In the genomic region with DNA sequence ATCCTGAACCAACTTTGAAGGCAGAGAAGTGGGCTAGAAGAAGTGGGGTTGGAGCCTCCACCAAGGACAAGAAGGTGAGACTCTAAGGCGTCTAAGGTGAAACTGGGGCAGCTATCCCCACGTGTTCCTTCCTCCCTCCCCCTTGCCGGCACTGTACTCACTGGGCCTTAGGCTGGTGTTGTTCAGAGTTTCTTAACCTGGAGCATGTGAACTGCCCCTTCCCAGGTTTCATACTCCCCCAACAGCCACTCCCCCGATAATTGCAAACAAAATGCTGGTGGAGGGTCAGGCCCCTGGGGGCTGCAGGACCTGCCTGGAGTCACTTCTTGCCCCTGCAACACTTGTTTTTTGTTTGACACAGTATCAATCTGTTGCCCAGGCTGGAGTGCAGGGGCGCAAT, we compare ENCODE assay signal across 13 cellular contexts.
"Had no signal": no experiment of that assay in that cellular context is flagged by ENCODE, and none has a peak within 500 bp of the region (broad histone marks: within the 10 kb centered on the region; RNA-seq: fewer than 3 reads in every experiment).

No MANE protein-coding gene starts in this region.

- H3K27ac Mint-ChIP-seq: activated CD4-positive, alpha-beta memory T cell treated with anti-CD3 and anti-CD28 coated beads for 36 hours; activated T-cell treated with anti-CD3 and anti-CD28 coated beads, Interleukin-2, amount 50 U/mL, for 24 hours; memory B cell; stimulated activated naive B cell treated with anti-CD40 and anti-IgM and Interleukin-4, amounts not matched to agents 10 μg/mL and 1 μg/mL and 100 μg/mL, for 72 hours had no signal

- H3K27me3 ChIP-seq: hepatocyte, pancreas, thyroid gland had no signal

- DNase-seq: activated CD4-positive, alpha-beta memory T cell treated with anti-CD3 and anti-CD28 coated beads for 36 hours; activated CD4-positive, alpha-beta T cell treated with anti-CD3 and anti-CD28 coated beads for 1 hour; activated naive CD4-positive, alpha-beta T cell treated with anti-CD3 and anti-CD28 coated beads, Interleukin-2, amount 50 U/mL, for 16 hours; activated T-cell treated with anti-CD3 and anti-CD28 coated beads, Interleukin-2, amount 50 U/mL, for 24 hours; left ventricle myocardium superior; nephron progenitor cell; pancreas; stimulated activated CD4-positive, alpha-beta T cell treated with anti-CD3 and anti-CD28 coated beads, Interleukin-2, amount 100 ng/mL, for 48 hours; stimulated activated naive B cell treated with anti-CD40 and anti-IgM and Interleukin-4, amounts not matched to agents 10 μg/mL and 1 μg/mL and 100 μg/mL, for 72 hours had no signal

- H3K4me1 ChIP-seq: pancreas had no signal

- H3K79me2 ChIP-seq: hepatocyte had no signal

- H2AFZ ChIP-seq: hepatocyte had no signal

- H3K9me3 ChIP-seq: pancreas, thyroid gland had no signal

- H3K27ac ChIP-seq: pancreas had no signal

- H3K36me3 ChIP-seq: pancreas, thyroid gland had no signal

- ATAC-seq: esophagus mucosa, pancreas had no signal

- H3K36me3 Mint-ChIP-seq: activated CD4-positive, alpha-beta memory T cell treated with anti-CD3 and anti-CD28 coated beads for 36 hours; memory B cell; stimulated activated naive B cell treated with anti-CD40 and anti-IgM and Interleukin-4, amounts not matched to agents 10 μg/mL and 1 μg/mL and 100 μg/mL, for 72 hours had no signal

- H3K4me3 ChIP-seq: hepatocyte, pancreas, thyroid gland had no signal

- H3K4me2 ChIP-seq: hepatocyte had no signal

- H3K4me3 Mint-ChIP-seq: activated CD4-positive, alpha-beta memory T cell treated with anti-CD3 and anti-CD28 coated beads for 36 hours; activated T-cell treated with anti-CD3 and anti-CD28 coated beads, Interleukin-2, amount 50 U/mL, for 24 hours; memory B cell; stimulated activated naive B cell treated with anti-CD40 and anti-IgM and Interleukin-4, amounts not matched to agents 10 μg/mL and 1 μg/mL and 100 μg/mL, for 72 hours had no signal

- H3K9me3 Mint-ChIP-seq: activated CD4-positive, alpha-beta memory T cell treated with anti-CD3 and anti-CD28 coated beads for 36 hours; activated T-cell treated with anti-CD3 and anti-CD28 coated beads, Interleukin-2, amount 50 U/mL, for 24 hours; memory B cell; nephron progenitor cell; stimulated activated naive B cell treated with anti-CD40 and anti-IgM and Interleukin-4, amounts not matched to agents 10 μg/mL and 1 μg/mL and 100 μg/mL, for 72 hours had no signal
